ENCODE assay signal across 23 cellular contexts in genomic region chr9:22718653-22719052, GRCh38.
DNase-seq lines count a peak whose midpoint lies in the region; ATAC-seq, FAIRE-seq and TF ChIP-seq lines count a peak whose summit lies in the region.
"Had no signal": no experiment of that assay in that cellular context is flagged by ENCODE, and none has a peak within 500 bp of the region (broad histone marks: within the 10 kb centered on the region; RNA-seq: fewer than 3 reads in every experiment).

No MANE protein-coding gene starts in this region.

- POLR2A ChIA-PET in SK-N-SH (lab: Yijun Ruan, JAX), result no interaction called here

- WGBS in SK-N-SH (ENCODE audit: low lambda C conversion rate), result 2% methylated on average over 1 of the region's 1 CpG

- no peaks in the 10 kb centered on the region for H3K79me2 ChIP-seq in SK-N-SH (ENCODE audit: insufficient read depth)

- DNase-seq in SK-N-SH (no peak), RCC 7860 (ENCODE audit: low spot score) (no peak), fibroblast of the aortic adventitia (ENCODE audit: low read depth) (no peak), retinal pigment epithelial cell (ENCODE audit: low read depth) (no peak), NCI-H187 treated with DMSO at 0.1 percent for 48 hours (lab: John Stamatoyannopoulos, UW) (no peak), brain microvascular endothelial cell (no peak)
- DNase-seq: activated CD8-positive, alpha-beta memory T cell treated with anti-CD3 and anti-CD28 coated beads for 24 hours; activated gamma-delta T cell treated with Interleukin-2 at 50 U/mL for 16 hours; activated T-cell treated with anti-CD3 and anti-CD28 coated beads, Interleukin-2, amount 50 U/mL, for 1 hour; adrenal gland; BE2C; colonic mucosa; DMS79; effector memory CD8-positive, alpha-beta T cell; NCI-H1092 treated with DMSO at 0.1 percent for 48 hours; NCI-H1930; NCI-H226; NCI-H82; substantia nigra; T-helper 1 cell had no signal

- no peak overlapping the region for H3K9ac ChIP-seq in SK-N-SH

- H3K4me3 ChIP-seq in SK-N-SH (ENCODE audit: low read depth in 2 of 2, low read length in 1 of 2) (no peak overlapping the region), fibroblast of the aortic adventitia (ENCODE audit: low read depth, low read length) (no peak overlapping the region), retinal pigment epithelial cell (ENCODE audit: low read length) (no peak overlapping the region), brain microvascular endothelial cell (ENCODE audit: low read depth, low read length) (no peak overlapping the region)
- H3K4me3 ChIP-seq: adrenal gland, colonic mucosa, GM12878 had no signal

- H3K4me1 ChIP-seq in SK-N-SH (ENCODE audit: control insufficient read depth in 1 of 2, insufficient read depth in 2 of 2, low read depth in 1 of 2, low read length in 1 of 2), result no peaks in the 10 kb centered on the region
- H3K4me1 ChIP-seq: adrenal gland, BE2C, colonic mucosa had no signal

- H3K27ac ChIP-seq in SK-N-SH (ENCODE audit: low read depth in 2 of 2, low read length in 1 of 2) (no peak overlapping the region), brain microvascular endothelial cell (no peak overlapping the region)
- H3K27ac ChIP-seq: adrenal gland, colonic mucosa had no signal

- H3K36me3 ChIP-seq in SK-N-SH (replicated peaks in 1 of 2; ENCODE audit: control insufficient read depth in 1 of 2, insufficient read depth in 2 of 2, low read length in 1 of 2) (no peaks in the 10 kb centered on the region), brain microvascular endothelial cell (replicated peaks) (no peaks in the 10 kb centered on the region)
- H3K36me3 ChIP-seq: adrenal gland, BE2C, colonic mucosa had no signal

- peak; percentile 32 for FAIRE-seq in RCC 7860 (lab: Jason Lieb, UNC)
- FAIRE-seq: GM12878 had no signal

- H3K9me3 ChIP-seq in SK-N-SH, result no peaks in the 10 kb centered on the region
- H3K9me3 ChIP-seq: adrenal gland, BE2C, colonic mucosa had no signal

- TF ChIP-seq CTCF in SK-N-SH (IDR thresholded peaks at IDR 0.05), result peak; percentile 43
- peak; percentile 22 for TF ChIP-seq CTCF in fibroblast of the aortic adventitia (IDR thresholded peaks at IDR 0.05; ENCODE audit: insufficient read depth, low read length)
- TF ChIP-seq CTCF in retinal pigment epithelial cell (conservative IDR thresholded peaks at IDR 0.05; ENCODE audit: low read depth, low read length), result peak; percentile 36
- TF ChIP-seq CTCF in brain microvascular endothelial cell (IDR thresholded peaks at IDR 0.05; ENCODE audit: low read depth, low read length, missing control alignments), result no peak

- TF ChIP-seq EP300 in SK-N-SH (IDR thresholded peaks at IDR 0.05; ENCODE audit: borderline replicate concordance in 1 of 2, low read depth in 1 of 2, low read length in 1 of 2), result no peak

- H3K4me2 ChIP-seq in SK-N-SH, result no peak overlapping the region

- no peaks in the 10 kb centered on the region for H3F3A ChIP-seq in SK-N-SH (replicated peaks; ENCODE audit: insufficient read depth)

- ATAC-seq in SK-N-SH treated with all-trans-retinoic acid at 6 μM for 48 hours (no peak), GM18909 (IDR thresholded peaks at IDR 0.05; ENCODE audit: poor library complexity, unreplicated experiment) (no peak)
- ATAC-seq: effector memory CD8-positive, alpha-beta T cell; GM12878 had no signal

- in situ Hi-C loops in brain microvascular endothelial cell (cut with HindIII; ENCODE audit: low pct_ligation_motif_present, low sequenced_read_pairs), result no loop called here

- CTCF ChIA-PET in SK-N-SH (lab: Yijun Ruan, JAX), result interaction anchor here (0.9 to 1.2 kb wide), 4 partner anchors 13 to 779 kb away, joined by 3 read pairs; no protein-coding TSS in a partner anchor

- H3K27me3 ChIP-seq in SK-N-SH (ENCODE audit: insufficient read depth) (no peaks in the 10 kb centered on the region), brain microvascular endothelial cell (replicated peaks) (no peaks in the 10 kb centered on the region)
- H3K27me3 ChIP-seq: adrenal gland, BE2C, colonic mucosa had no signal

- no peaks in the 10 kb centered on the region for H4K20me1 ChIP-seq in SK-N-SH (ENCODE audit: insufficient read depth)

- H3K9me2 ChIP-seq in SK-N-SH, result peaks cover 2% of the 10 kb centered on the region; the same call in 1 of the 2 replicates

- no peak overlapping the region for H2AFZ ChIP-seq in SK-N-SH (ENCODE audit: low read depth)

- TF ChIP-seq RAD21 in SK-N-SH (IDR thresholded peaks at IDR 0.05; ENCODE audit: low read length), result no peak

TF ChIP-seq in SK-N-SH, 30 proteins besides CTCF, POLR2A, EP300 and RAD21:
- TF ChIP-seq MEF2A (IDR thresholded peaks at IDR 0.05; ENCODE audit: borderline replicate concordance, low read depth), result no peak

TF ChIP-seq in SK-N-SH treated with all-trans-retinoic acid at 6 μM for 48 hours, 23 proteins besides CTCF, POLR2A, EP300 and RAD21:
- no peak for TF ChIP-seq OSR1 (CRISPR knock-in tag; IDR thresholded peaks at IDR 0.05)
- no peak for TF ChIP-seq SNAI2 (CRISPR knock-in tag; IDR thresholded peaks at IDR 0.05)
- no peak for TF ChIP-seq PATZ1 (CRISPR knock-in tag; IDR thresholded peaks at IDR 0.05; ENCODE audit: borderline replicate concordance)
- no peak for TF ChIP-seq ZNF8 (CRISPR knock-in tag; IDR thresholded peaks at IDR 0.05)
- TF ChIP-seq ARNTL (CRISPR knock-in tag; IDR thresholded peaks at IDR 0.05; ENCODE audit: borderline replicate concordance, low read depth), result no peak
- TF ChIP-seq ZFP30 (CRISPR knock-in tag; IDR thresholded peaks at IDR 0.05), result no peak
- TF ChIP-seq ZC3H10 (CRISPR knock-in tag; IDR thresholded peaks at IDR 0.05), result no peak
- TF ChIP-seq ZNF70 (CRISPR knock-in tag; IDR thresholded peaks at IDR 0.05), result no peak
- TF ChIP-seq CREB5 (CRISPR knock-in tag; IDR thresholded peaks at IDR 0.05; ENCODE audit: low read depth), result no peak
- no peak for TF ChIP-seq TOX (CRISPR knock-in tag; IDR thresholded peaks at IDR 0.05; ENCODE audit: borderline replicate concordance)
- TF ChIP-seq ZFP3 (CRISPR knock-in tag; IDR thresholded peaks at IDR 0.05), result no peak
- TF ChIP-seq BACH2 (CRISPR knock-in tag; IDR thresholded peaks at IDR 0.05; ENCODE audit: borderline replicate concordance), result no peak
- no peak for TF ChIP-seq TCF4 (CRISPR knock-in tag; IDR thresholded peaks at IDR 0.05; ENCODE audit: borderline replicate concordance)
- no peak for TF ChIP-seq PPARA (CRISPR knock-in tag; IDR thresholded peaks at IDR 0.05; ENCODE audit: borderline replicate concordance)
- TF ChIP-seq, protein P1, sequence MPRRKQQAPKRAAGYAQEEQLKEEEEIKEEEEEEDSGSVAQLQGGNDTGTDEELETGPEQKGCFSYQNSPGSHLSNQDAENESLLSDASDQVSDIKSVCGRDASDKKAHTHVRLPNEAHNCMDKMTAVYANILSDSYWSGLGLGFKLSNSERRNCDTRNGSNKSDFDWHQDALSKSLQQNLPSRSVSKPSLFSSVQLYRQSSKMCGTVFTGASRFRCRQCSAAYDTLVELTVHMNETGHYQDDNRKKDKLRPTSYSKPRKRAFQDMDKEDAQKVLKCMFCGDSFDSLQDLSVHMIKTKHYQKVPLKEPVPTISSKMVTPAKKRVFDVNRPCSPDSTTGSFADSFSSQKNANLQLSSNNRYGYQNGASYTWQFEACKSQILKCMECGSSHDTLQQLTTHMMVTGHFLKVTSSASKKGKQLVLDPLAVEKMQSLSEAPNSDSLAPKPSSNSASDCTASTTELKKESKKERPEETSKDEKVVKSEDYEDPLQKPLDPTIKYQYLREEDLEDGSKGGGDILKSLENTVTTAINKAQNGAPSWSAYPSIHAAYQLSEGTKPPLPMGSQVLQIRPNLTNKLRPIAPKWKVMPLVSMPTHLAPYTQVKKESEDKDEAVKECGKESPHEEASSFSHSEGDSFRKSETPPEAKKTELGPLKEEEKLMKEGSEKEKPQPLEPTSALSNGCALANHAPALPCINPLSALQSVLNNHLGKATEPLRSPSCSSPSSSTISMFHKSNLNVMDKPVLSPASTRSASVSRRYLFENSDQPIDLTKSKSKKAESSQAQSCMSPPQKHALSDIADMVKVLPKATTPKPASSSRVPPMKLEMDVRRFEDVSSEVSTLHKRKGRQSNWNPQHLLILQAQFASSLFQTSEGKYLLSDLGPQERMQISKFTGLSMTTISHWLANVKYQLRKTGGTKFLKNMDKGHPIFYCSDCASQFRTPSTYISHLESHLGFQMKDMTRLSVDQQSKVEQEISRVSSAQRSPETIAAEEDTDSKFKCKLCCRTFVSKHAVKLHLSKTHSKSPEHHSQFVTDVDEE (CRISPR knock-in tag; IDR thresholded peaks at IDR 0.05), result no peak
TF ChIP-seq in SK-N-SH treated with all-trans-retinoic acid at 6 μM for 48 hours: peak in this region for 0.
